In the genomic region with DNA sequence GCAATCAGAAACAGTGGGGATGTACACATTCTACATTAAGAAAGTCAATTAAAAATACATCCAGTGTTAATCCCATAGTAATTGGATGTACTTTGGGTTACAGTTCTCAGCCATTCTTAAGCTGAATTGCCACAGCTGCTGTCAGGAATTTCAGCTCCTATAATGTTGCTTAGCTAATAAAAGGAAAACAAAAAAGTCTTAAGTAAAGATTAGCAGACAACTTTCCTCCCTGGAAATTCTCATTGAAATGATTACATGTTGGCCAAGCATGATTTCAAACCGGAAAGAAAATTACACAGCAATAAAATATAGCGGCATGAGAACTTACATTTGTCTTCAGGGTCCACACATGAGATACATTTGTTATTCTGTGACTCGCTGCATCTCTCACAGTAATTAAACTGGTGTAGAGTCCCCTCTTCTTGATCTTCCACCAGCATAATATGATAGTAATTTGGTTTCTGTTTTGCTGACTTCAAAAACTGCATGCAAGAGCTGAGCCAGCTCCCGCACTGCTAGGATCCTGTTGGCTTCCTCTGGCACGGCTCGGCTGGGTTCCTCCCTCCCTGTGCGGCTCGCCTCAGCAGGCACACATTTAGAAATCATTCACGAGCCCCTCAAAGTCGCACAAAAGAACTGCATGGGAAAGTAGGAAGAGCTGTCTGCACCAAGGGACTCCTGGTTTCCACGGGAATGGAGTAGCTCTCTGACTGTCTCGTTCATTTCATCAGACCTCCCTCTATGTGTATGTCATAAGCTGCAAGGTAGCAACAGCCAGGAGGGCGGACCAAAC, we compare ENCODE assay signal across 7 cellular contexts. TPM values are rescaled to one million over a fixed set of nuclear protein-coding genes. Genes with fewer than 3 reads are reported as not detected.
A peak's percentile ranks its signal among the peaks of the same experiment; 100 is the strongest.
DNase-seq lines count a peak whose midpoint lies in the region; ATAC-seq and TF ChIP-seq lines count a peak whose summit lies in the region.

A gene (minus strand): TSS at position 708 of the 793 bp plus-strand sequence. CDS start 1,147 bp downstream, outside the sequence.

- POLR2A ChIA-PET in HEK293 (lab: Yijun Ruan, JAX): no interaction called here

- H3K4me3 ChIP-seq in HEK293 (ENCODE audit: low read depth, low read length) (no peak within 1 kb of the TSS), foreskin fibroblast (ENCODE audit: low read depth in 1 of 2, low read length in 2 of 2) (peak within 1 kb of the TSS; percentile 40 to 53)

- intact Hi-C loops in posterior vena cava (cut with DNase I): no loop called here

- H3K36me3 ChIP-seq in HEK293 (ENCODE audit: control insufficient read depth in 2 of 2, insufficient read depth in 1 of 2, low read length in 2 of 2): no peaks in the 10 kb centered on the region

- no peaks in the 10 kb centered on the region for H3K4me1 ChIP-seq in HEK293 (ENCODE audit: control insufficient read depth, insufficient read depth, low read length)

- peaks cover 79% of the 10 kb centered on the region for H3K27me3 Mint-ChIP-seq in T-helper 17 cell

- peaks cover 23% of the 10 kb centered on the region for H3K4me1 Mint-ChIP-seq in T-helper 17 cell

- peaks cover 2% of the 10 kb centered on the region for H3K36me3 Mint-ChIP-seq in T-helper 17 cell (ENCODE audit: low read depth)

- H3K27ac ChIP-seq in HEK293 (ENCODE audit: extremely low read depth, low read depth, low read length): no peak within 1 kb of the TSS

- TF ChIP-seq CTCF in HEK293 (tag by site-specific recombination; IDR thresholded peaks at IDR 0.05) (no peak), foreskin fibroblast (IDR thresholded peaks at IDR 0.05; ENCODE audit: low read depth, low read length) (no peak)

- peak within 1 kb of the TSS; percentile 67 for H3K27ac Mint-ChIP-seq in T-helper 17 cell

- CTCF ChIA-PET in HEK293 (lab: Yijun Ruan, JAX): interaction anchor here (0.6 kb wide), 1 partner anchor 94 kb away, joined by 3 read pairs; no protein-coding TSS in a partner anchor

- ATAC-seq in T-helper 17 cell (no peak), HG03342 (IDR thresholded peaks at IDR 0.05; ENCODE audit: unreplicated experiment) (no peak)

- H3K9me3 ChIP-seq in HEK293 (ENCODE audit: control insufficient read depth, insufficient read depth, low read depth, low read length) (no peaks in the 10 kb centered on the region), T-helper 17 cell (ENCODE audit: control insufficient read depth, low read length, poor library complexity, severe bottlenecking) (no peaks in the 10 kb centered on the region)

- peak within 1 kb of the TSS; percentile 82 for H3K4me3 Mint-ChIP-seq in T-helper 17 cell

- DNase-seq in T-helper 17 cell (no peak), foreskin fibroblast (peak in 1 of 2 donors; percentile 68), posterior vena cava (ENCODE audit: low spot score) (peak; percentile 89), iPS-NIHi7 (ENCODE audit: extremely low spot score) (no peak)
- DNase-seq in stimulated activated CD4-positive, alpha-beta T cell treated with anti-CD3 and anti-CD28 coated beads, Interleukin-1b, Interleukin-23, amount 100 ng/mL, for 48 hours: no peak

TF ChIP-seq in HEK293, 187 proteins besides CTCF, POLR2A, EP300 and RAD21:
- TF ChIP-seq ZIC2 (tag by site-specific recombination; IDR thresholded peaks at IDR 0.05): peak; percentile 74
- TF ChIP-seq ZNF23 (tag by site-specific recombination; IDR thresholded peaks at IDR 0.05; ENCODE audit: borderline replicate concordance): no peak

RNA-seq across cellular contexts. Expression of the gene that starts here (rescaled TPM):
- total RNA-seq in T-helper 17 cell (not detected), posterior vena cava (10 to 100 TPM; 27.2 to 28.9 TPM)

Comparison
In these comparisons a context has a peak if more than half of its experiments do, and no peak if none do; other contexts are left out.
1. RNA of the gene that starts here (total RNA-seq): 27.2 to 28.9 TPM in posterior vena cava; not detected in T-helper 17 cell; every median in the first group is over 10 times any median in the second.